8 cellular contexts compared by ENCODE assay signal in genomic region chr2:69642709-69643601, GRCh38. TPM values are rescaled to one million over a fixed set of nuclear protein-coding genes. Genes with fewer than 3 reads are reported as not detected.
DNase-seq lines count a peak whose midpoint lies in the region; ATAC-seq and TF ChIP-seq lines count a peak whose summit lies in the region.

No MANE protein-coding gene starts in this region.

- peak overlapping the region; percentile 92 for H3K4me3 ChIP-seq in OCI-LY7 (ENCODE audit: low read depth, low read length, poor library complexity, severe bottlenecking)
- H3K4me3 ChIP-seq in esophagus squamous epithelium = peak overlapping the region; percentile 85 to 97 (median 92)
- H3K4me3 ChIP-seq in naive thymus-derived CD4-positive, alpha-beta T cell (ENCODE audit: low read length) = peak overlapping the region; percentile 80

- TSS peak; percentile 64 for BruUV-seq in OCI-LY7 (replicated peaks; lab: Mats Ljungman, UMichigan)

- no peaks in the 10 kb centered on the region for H3K27me3 Mint-ChIP-seq in activated T-cell treated with anti-CD3 and anti-CD28 coated beads, Interleukin-2, amount 50 U/mL, for 4 hours (ENCODE audit: low read depth)
- no peaks in the 10 kb centered on the region for H3K27me3 Mint-ChIP-seq in naive thymus-derived CD4-positive, alpha-beta T cell
- H3K27me3 Mint-ChIP-seq in stimulated activated naive CD8-positive, alpha-beta T cell treated with anti-CD3 and anti-CD28 coated beads, Interleukin-15, Interleukin-2, amounts not matched to agents 100 ng/mL and 50 ng/mL, for 24 hours = no peaks in the 10 kb centered on the region

- CTCF ChIA-PET in OCI-LY7 (lab: Charles Lee; ENCODE audit: unreplicated experiment) = no interaction called here
- CTCF ChIA-PET in naive thymus-derived CD4-positive, alpha-beta T cell (lab: Charles Lee) = interaction anchor here (1.1 to 4.8 kb wide), 6 partner anchors 20 to 78 kb away, joined by 3 to 58 read pairs (median 31); no protein-coding TSS in a partner anchor

- no peak for TF ChIP-seq POLR2A in esophagus squamous epithelium (IDR thresholded peaks at IDR 0.05)

- H3K27ac Mint-ChIP-seq in naive thymus-derived CD4-positive, alpha-beta T cell = peak overlapping the region; percentile 91 to 99 (median 94)
- H3K27ac Mint-ChIP-seq in stimulated activated naive CD8-positive, alpha-beta T cell treated with anti-CD3 and anti-CD28 coated beads, Interleukin-15, Interleukin-2, amounts not matched to agents 100 ng/mL and 50 ng/mL, for 24 hours = peak overlapping the region; percentile 90

- 1% methylated on average over 24 to 33 of the region's 58 CpGs for WGBS in esophagus squamous epithelium, 2 donors

- peak overlapping the region; percentile 75 for H3K27ac ChIP-seq in OCI-LY7 (ENCODE audit: low read depth, low read length, poor library complexity, severe bottlenecking)
- H3K27ac ChIP-seq in esophagus squamous epithelium = peak overlapping the region; percentile 92 to 96 (median 94)
- peak overlapping the region; percentile 86 for H3K27ac ChIP-seq in naive thymus-derived CD4-positive, alpha-beta T cell (ENCODE audit: low read depth, low read length)

- no peaks in the 10 kb centered on the region for H3K27me3 ChIP-seq in esophagus squamous epithelium
- no peaks in the 10 kb centered on the region for H3K27me3 ChIP-seq in naive thymus-derived CD4-positive, alpha-beta T cell (ENCODE audit: control insufficient read depth in 2 of 2, insufficient read depth in 2 of 2, low read length in 2 of 2)

- peak; percentile 72 for DNase-seq in CD1c-positive myeloid dendritic cell (ENCODE audit: extremely low spot score)
- peak; percentile 45 for DNase-seq in OCI-LY7 (ENCODE audit: low spot score)
- peak; percentile 63 for DNase-seq in activated T-cell treated with anti-CD3 and anti-CD28 coated beads, Interleukin-2, amount 50 U/mL, for 4 hours
- DNase-seq in esophagus squamous epithelium (lab: John Stamatoyannopoulos, UW) = no peak
- peak in 8 of 9 donors; percentile 43 to 72 (median 66) for DNase-seq in naive thymus-derived CD4-positive, alpha-beta T cell
- no peak for DNase-seq in GDM1 (lab: John Stamatoyannopoulos, UW)

- peak overlapping the region; percentile 77 for H3K4me2 ChIP-seq in OCI-LY7 (ENCODE audit: low read length)

- H3K36me3 ChIP-seq in OCI-LY7 (ENCODE audit: insufficient read depth, low read length) (no peaks in the 10 kb centered on the region), esophagus squamous epithelium (peaks cover 0 to 5% (median 0%) of the 10 kb centered on the region in 3 donors)
- peaks cover 0 to 26% (median 0%) of the 10 kb centered on the region in 3 experiments for H3K36me3 ChIP-seq in naive thymus-derived CD4-positive, alpha-beta T cell (ENCODE audit: control insufficient read depth in 2 of 3, insufficient read depth in 3 of 3, low read length in 3 of 3)

- peaks cover 21% of the 10 kb centered on the region for H3K36me3 Mint-ChIP-seq in activated T-cell treated with anti-CD3 and anti-CD28 coated beads, Interleukin-2, amount 50 U/mL, for 4 hours (ENCODE audit: insufficient read depth)
- H3K36me3 Mint-ChIP-seq in naive thymus-derived CD4-positive, alpha-beta T cell = peaks cover 15 to 39% (median 34%) of the 10 kb centered on the region in 5 donors
- H3K36me3 Mint-ChIP-seq in stimulated activated naive CD8-positive, alpha-beta T cell treated with anti-CD3 and anti-CD28 coated beads, Interleukin-15, Interleukin-2, amounts not matched to agents 100 ng/mL and 50 ng/mL, for 24 hours (ENCODE audit: low read depth) = peaks cover 24% of the 10 kb centered on the region

- peak overlapping the region; percentile 88 for H3K4me3 Mint-ChIP-seq in activated T-cell treated with anti-CD3 and anti-CD28 coated beads, Interleukin-2, amount 50 U/mL, for 4 hours
- peak overlapping the region; percentile 95 to 99 (median 98) for H3K4me3 Mint-ChIP-seq in naive thymus-derived CD4-positive, alpha-beta T cell
- peak overlapping the region; percentile 96 for H3K4me3 Mint-ChIP-seq in stimulated activated naive CD8-positive, alpha-beta T cell treated with anti-CD3 and anti-CD28 coated beads, Interleukin-15, Interleukin-2, amounts not matched to agents 100 ng/mL and 50 ng/mL, for 24 hours

- ATAC-seq in HG02571 (IDR thresholded peaks at IDR 0.05; ENCODE audit: unreplicated experiment) = peak; percentile 5
- ATAC-seq in activated T-cell treated with anti-CD3 and anti-CD28 coated beads, Interleukin-2, amount 50 U/mL, for 4 hours = peak; percentile 62 to 64
- peak; percentile 27 for ATAC-seq in naive thymus-derived CD4-positive, alpha-beta T cell

- peaks cover 22% of the 10 kb centered on the region for H3K4me1 ChIP-seq in OCI-LY7 (ENCODE audit: insufficient read depth, low read length, poor library complexity, severe bottlenecking)
- H3K4me1 ChIP-seq in esophagus squamous epithelium = peaks cover 26 to 79% (median 31%) of the 10 kb centered on the region in 3 donors
- peaks cover 48 to 50% of the 10 kb centered on the region in 2 donors for H3K4me1 ChIP-seq in naive thymus-derived CD4-positive, alpha-beta T cell (ENCODE audit: control insufficient read depth in 2 of 2, insufficient read depth in 2 of 2, low read length in 2 of 2)

- no peaks in the 10 kb centered on the region for H3K9me3 ChIP-seq in OCI-LY7 (ENCODE audit: low read length)
- no peaks in the 10 kb centered on the region for H3K9me3 ChIP-seq in esophagus squamous epithelium
- no peaks in the 10 kb centered on the region for H3K9me3 ChIP-seq in naive thymus-derived CD4-positive, alpha-beta T cell (ENCODE audit: control insufficient read depth in 2 of 3, low read length in 3 of 3)

- peak overlapping the region; percentile 95 for H2AFZ ChIP-seq in OCI-LY7 (ENCODE audit: low read length)

- POLR2A ChIA-PET in OCI-LY7 (lab: Charles Lee) = interaction anchor here (0.6 to 1.5 kb wide), 3 partner anchors 18 to 156 kb away, joined by 3 to 5 read pairs (median 3); no protein-coding TSS in a partner anchor
- POLR2A ChIA-PET in naive thymus-derived CD4-positive, alpha-beta T cell (lab: Charles Lee) = interaction anchor here (1.4 to 16.9 kb wide), 19 partner anchors 8 to 271 kb away, joined by 7 to 334 read pairs (median 17); partner anchors contain the start of genes GMCL1, MXD1 and NFU1

- no peaks in the 10 kb centered on the region for H3K79me2 ChIP-seq in OCI-LY7 (ENCODE audit: insufficient read depth, low read depth, low read length)

- H3K9me2 ChIP-seq in OCI-LY7 (ENCODE audit: insufficient read depth, low read length) = no peaks in the 10 kb centered on the region

- intact Hi-C loops in OCI-LY7 (cut with micrococcal nuclease; ENCODE audit: unreplicated experiment) = loop anchor here (2.0 to 10.0 kb wide), 3 partner anchors 182 to 256 kb away; partner anchors contain the start of genes GFPT1, GMCL1 and NFU1
- intact Hi-C loops in esophagus squamous epithelium (cut with DNase I) = loop anchor here (10.0 kb wide), 1 partner anchor 72 kb away; no protein-coding TSS in a partner anchor
- intact Hi-C loops in naive thymus-derived CD4-positive, alpha-beta T cell (cut with micrococcal nuclease) = loop anchor here (1.0 to 10.0 kb wide), 14 partner anchors 9 to 1424 kb away; partner anchors contain the start of genes APLF (in 1 of the 2), FBXO48 (in 1 of the 2), GFPT1 (in 1 of the 2) and NAGK (in 1 of the 2)

- no peaks in the 10 kb centered on the region for H3K9me3 Mint-ChIP-seq in activated T-cell treated with anti-CD3 and anti-CD28 coated beads, Interleukin-2, amount 50 U/mL, for 4 hours
- peaks cover 0 to 2% (median 0%) of the 10 kb centered on the region in 11 donors for H3K9me3 Mint-ChIP-seq in naive thymus-derived CD4-positive, alpha-beta T cell
- no peaks in the 10 kb centered on the region for H3K9me3 Mint-ChIP-seq in stimulated activated naive CD8-positive, alpha-beta T cell treated with anti-CD3 and anti-CD28 coated beads, Interleukin-15, Interleukin-2, amounts not matched to agents 100 ng/mL and 50 ng/mL, for 24 hours

- peaks cover 67% of the 10 kb centered on the region for H3K4me1 Mint-ChIP-seq in activated T-cell treated with anti-CD3 and anti-CD28 coated beads, Interleukin-2, amount 50 U/mL, for 4 hours (ENCODE audit: low read depth)
- H3K4me1 Mint-ChIP-seq in naive thymus-derived CD4-positive, alpha-beta T cell = peaks cover 56 to 72% (median 63%) of the 10 kb centered on the region in 7 donors
- peaks cover 72% of the 10 kb centered on the region for H3K4me1 Mint-ChIP-seq in stimulated activated naive CD8-positive, alpha-beta T cell treated with anti-CD3 and anti-CD28 coated beads, Interleukin-15, Interleukin-2, amounts not matched to agents 100 ng/mL and 50 ng/mL, for 24 hours (ENCODE audit: low read depth)

- 0 out of 2 replicates have a peak, but pooled peaks cover 12% of the 10 kb centered on the region for H4K20me1 ChIP-seq in OCI-LY7 (ENCODE audit: insufficient read depth, low read length)

- TF ChIP-seq CTCF in OCI-LY7 (conservative IDR thresholded peaks at IDR 0.05; ENCODE audit: low read length) = 0 out of 2 replicates have a peak, but pooled peaks have one; percentile 35
- no peak for TF ChIP-seq CTCF in esophagus squamous epithelium (IDR thresholded peaks at IDR 0.05)

RNA-seq across cellular contexts. Expression of gene AAK1, which starts 0.6 kb away (rescaled TPM):
- total RNA-seq in OCI-LY7 (2014; rRNA removed; shearing (Covaris generic)) = 2.3 and 8.5 TPM in 2 replicates
- total RNA-seq in OCI-LY7 (2022) = 8.3 and 8.7 TPM in 2 replicates
- total RNA-seq in activated T-cell treated with anti-CD3 and anti-CD28 coated beads, Interleukin-2, amount 50 U/mL, for 4 hours = 10 to 100 TPM; 46.1 to 54.5 (median 51.6) TPM
- total RNA-seq in esophagus squamous epithelium = 10 to 100 TPM; 28.0 to 35.5 (median 32.8) TPM
- total RNA-seq in naive thymus-derived CD4-positive, alpha-beta T cell = 100 to 1,000 TPM; 114 to 253 (median 218) TPM
- 10 to 100 TPM; 71.5 to 84.6 TPM for polyA plus RNA-seq in naive thymus-derived CD4-positive, alpha-beta T cell

Comparison
In these comparisons a context has a peak if more than half of its experiments do, and no peak if none do; other contexts are left out.
1. DNase-seq: peak in CD1c-positive myeloid dendritic cell (single experiment), OCI-LY7 (single experiment), activated T-cell treated with anti-CD3 and anti-CD28 coated beads, Interleukin-2, amount 50 U/mL, for 4 hours (single experiment) and naive thymus-derived CD4-positive, alpha-beta T cell (8 of 9); none in esophagus squamous epithelium (single experiment) and GDM1 (single experiment).
2. ATAC-seq: peak in every context shown above with its lines; median percentile 63 in activated T-cell treated with anti-CD3 and anti-CD28 coated beads, Interleukin-2, amount 50 U/mL, for 4 hours; 27 in naive thymus-derived CD4-positive, alpha-beta T cell; 5 in HG02571.
3. Peak in every context shown above with its lines, with median percentiles within 50 percentile points of each other: H3K27ac ChIP-seq, H3K4me3 ChIP-seq and H3K4me3 Mint-ChIP-seq.